10 cellular contexts compared by ENCODE assay signal in the genomic region with DNA sequence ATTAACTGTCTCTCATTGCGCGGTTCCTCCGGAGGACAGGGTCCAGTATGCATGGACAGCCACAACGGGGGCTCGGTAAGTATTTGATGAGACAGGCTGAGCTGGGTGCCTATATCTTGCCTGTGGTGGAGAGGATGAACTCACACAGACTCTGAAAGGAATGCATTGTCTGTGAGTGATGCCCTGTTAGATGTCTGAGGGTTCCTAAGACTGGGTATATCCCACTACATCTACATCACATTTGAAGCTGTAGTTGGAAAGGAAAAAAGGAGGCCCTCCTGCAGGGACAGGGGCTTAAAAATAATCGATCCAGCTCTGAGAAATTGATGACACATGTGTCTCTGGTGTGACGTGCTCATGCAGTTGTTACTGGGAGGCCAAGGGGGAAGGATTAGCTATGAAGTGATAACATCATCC. TPM values are rescaled to one million over a fixed set of nuclear protein-coding genes. Genes with fewer than 3 reads are reported as not detected.
DNase-seq lines count a peak whose midpoint lies in the region; ATAC-seq and TF ChIP-seq lines count a peak whose summit lies in the region.
"Had no signal": no experiment of that assay in that cellular context is flagged by ENCODE, and none has a peak within 500 bp of the region (broad histone marks: within the 10 kb centered on the region; RNA-seq: fewer than 3 reads in every experiment).

No MANE protein-coding gene starts in this region.

- ATAC-seq in stimulated activated memory B cell treated with anti-CD40 and anti-IgM and Interleukin-4, amounts not matched to agents 10 μg/mL and 1 μg/mL and 100 μg/mL, for 72 hours = no peak
- ATAC-seq in GM18520 (IDR thresholded peaks at IDR 0.05; ENCODE audit: unreplicated experiment) = no peak

- H3K36me3 ChIP-seq in SK-N-SH (replicated peaks in 1 of 2; ENCODE audit: control insufficient read depth in 1 of 2, insufficient read depth in 2 of 2, low read length in 1 of 2) (no peaks in the 10 kb centered on the region), esophagus muscularis mucosa (peaks cover 0 to under 1% (median 0%) of the 10 kb centered on the region in 4 donors)
- H3K36me3 ChIP-seq: adrenal gland had no signal

- WGBS in SK-N-SH (ENCODE audit: low lambda C conversion rate) = 83% methylated on average over 7 of the region's 7 CpGs
- 31% methylated on average over 7 of the region's 7 CpGs for WGBS in esophagus muscularis mucosa

- no peak for TF ChIP-seq POLR2A in esophagus muscularis mucosa (IDR thresholded peaks at IDR 0.05; ENCODE audit: low read depth)

- peaks cover 3% of the 10 kb centered on the region for H3K27me3 Mint-ChIP-seq in activated CD4-positive, alpha-beta T cell treated with anti-CD3 and anti-CD28 coated beads, Interleukin-2, amount 10 ng/mL, durations not matched to agents 24 days and 14 days
- no peaks in the 10 kb centered on the region for H3K27me3 Mint-ChIP-seq in stimulated activated memory B cell treated with anti-CD40 and anti-IgM and Interleukin-4, amounts not matched to agents 10 μg/mL and 1 μg/mL and 100 μg/mL, for 72 hours

- H3K4me1 ChIP-seq in SK-N-SH (ENCODE audit: control insufficient read depth in 1 of 2, insufficient read depth in 2 of 2, low read depth in 1 of 2, low read length in 1 of 2) (peaks cover 10 to 24% of the 10 kb centered on the region in 2 experiments; a peak in 3 of 4 replicates), esophagus muscularis mucosa (peaks cover 33 to 70% (median 60%) of the 10 kb centered on the region in 4 donors)

- H3K9me3 ChIP-seq in SK-N-SH (no peaks in the 10 kb centered on the region), esophagus muscularis mucosa (no peaks in the 10 kb centered on the region)
- H3K9me3 ChIP-seq: adrenal gland had no signal

- H3K9ac ChIP-seq in SK-N-SH = peak overlapping the region; percentile 13; the same call in 1 of the 2 replicates

- peak overlapping the region; percentile 84 for H3K27ac Mint-ChIP-seq in activated CD4-positive, alpha-beta T cell treated with anti-CD3 and anti-CD28 coated beads, Interleukin-2, amount 10 ng/mL, durations not matched to agents 24 days and 14 days
- H3K27ac Mint-ChIP-seq in stimulated activated memory B cell treated with anti-CD40 and anti-IgM and Interleukin-4, amounts not matched to agents 10 μg/mL and 1 μg/mL and 100 μg/mL, for 72 hours = no peak overlapping the region

- H3K27me3 ChIP-seq in SK-N-SH (ENCODE audit: insufficient read depth) = no peaks in the 10 kb centered on the region
- H3K27me3 ChIP-seq in esophagus muscularis mucosa = no peaks in the 10 kb centered on the region
- H3K27me3 ChIP-seq: adrenal gland had no signal

- no peaks in the 10 kb centered on the region for H3K9me3 Mint-ChIP-seq in activated CD4-positive, alpha-beta T cell treated with anti-CD3 and anti-CD28 coated beads, Interleukin-2, amount 10 ng/mL, durations not matched to agents 24 days and 14 days
- H3K9me3 Mint-ChIP-seq in stimulated activated memory B cell treated with anti-CD40 and anti-IgM and Interleukin-4, amounts not matched to agents 10 μg/mL and 1 μg/mL and 100 μg/mL, for 72 hours = no peaks in the 10 kb centered on the region

- TF ChIP-seq EP300 in SK-N-SH (IDR thresholded peaks at IDR 0.05; ENCODE audit: borderline replicate concordance in 1 of 2, low read depth in 1 of 2, low read length in 1 of 2) = no peak
- TF ChIP-seq EP300 in esophagus muscularis mucosa (IDR thresholded peaks at IDR 0.05) = no peak

- H3K4me2 ChIP-seq in SK-N-SH = peak overlapping the region; percentile 89

- H4K20me1 ChIP-seq in SK-N-SH (ENCODE audit: insufficient read depth) = no peaks in the 10 kb centered on the region

- H3F3A ChIP-seq in SK-N-SH (replicated peaks; ENCODE audit: insufficient read depth) = peaks cover 8% of the 10 kb centered on the region

- H3K27ac ChIP-seq in SK-N-SH (ENCODE audit: low read depth in 2 of 2, low read length in 1 of 2) (peak overlapping the region in 1 of 2 experiments; percentile 26; a peak in 1 of 4 replicates), esophagus muscularis mucosa (replicated peaks in 1 of 4) (peak overlapping the region; percentile 85 to 99 (median 91))
- H3K27ac ChIP-seq: adrenal gland had no signal

- intact Hi-C loops in activated CD4-positive, alpha-beta T cell treated with anti-CD3 and anti-CD28 coated beads, Interleukin-2, amount 10 ng/mL, durations not matched to agents 24 days and 14 days (cut with micrococcal nuclease) = loop anchor here (5.0 kb wide), 4 partner anchors 51 to 151 kb away; a partner anchor contains a TSS
- intact Hi-C loops in esophagus muscularis mucosa (cut with DNase I) = loop anchor here (5.0 kb wide), 1 partner anchor 119 kb away; no protein-coding TSS in a partner anchor

- TF ChIP-seq CTCF in SK-N-SH (IDR thresholded peaks at IDR 0.05) (no peak), esophagus muscularis mucosa (IDR thresholded peaks at IDR 0.05) (no peak)

- no peak overlapping the region; a peak in 1 of 4 replicates for H3K4me3 ChIP-seq in SK-N-SH (ENCODE audit: low read depth in 2 of 2, low read length in 1 of 2)
- H3K4me3 ChIP-seq in esophagus muscularis mucosa = peak overlapping the region; percentile 74 to 96 (median 94)

- CTCF ChIA-PET in SK-N-SH (lab: Yijun Ruan, JAX) = interaction anchor here (0.6 to 5.6 kb wide), 5 partner anchors 16 to 126 kb away, joined by 3 to 30 read pairs (median 14); no protein-coding TSS in a partner anchor

- H3K4me3 Mint-ChIP-seq in activated CD4-positive, alpha-beta T cell treated with anti-CD3 and anti-CD28 coated beads, Interleukin-2, amount 10 ng/mL, durations not matched to agents 24 days and 14 days = peak overlapping the region; percentile 83
- H3K4me3 Mint-ChIP-seq in stimulated activated memory B cell treated with anti-CD40 and anti-IgM and Interleukin-4, amounts not matched to agents 10 μg/mL and 1 μg/mL and 100 μg/mL, for 72 hours = peak overlapping the region; percentile 85

- H3K36me3 Mint-ChIP-seq in activated CD4-positive, alpha-beta T cell treated with anti-CD3 and anti-CD28 coated beads, Interleukin-2, amount 10 ng/mL, durations not matched to agents 24 days and 14 days (ENCODE audit: low read depth) = peaks cover 3% of the 10 kb centered on the region
- H3K36me3 Mint-ChIP-seq in stimulated activated memory B cell treated with anti-CD40 and anti-IgM and Interleukin-4, amounts not matched to agents 10 μg/mL and 1 μg/mL and 100 μg/mL, for 72 hours = peaks cover 21% of the 10 kb centered on the region

- POLR2A ChIA-PET in SK-N-SH (lab: Yijun Ruan, JAX) = no interaction called here

- H3K79me2 ChIP-seq in SK-N-SH (ENCODE audit: insufficient read depth) = peaks cover 43% of the 10 kb centered on the region

- no peak for TF ChIP-seq RAD21 in SK-N-SH (IDR thresholded peaks at IDR 0.05; ENCODE audit: low read length)

- no peaks in the 10 kb centered on the region for H3K9me2 ChIP-seq in SK-N-SH

- peaks cover 58% of the 10 kb centered on the region for H3K4me1 Mint-ChIP-seq in activated CD4-positive, alpha-beta T cell treated with anti-CD3 and anti-CD28 coated beads, Interleukin-2, amount 10 ng/mL, durations not matched to agents 24 days and 14 days
- peaks cover 48% of the 10 kb centered on the region for H3K4me1 Mint-ChIP-seq in stimulated activated memory B cell treated with anti-CD40 and anti-IgM and Interleukin-4, amounts not matched to agents 10 μg/mL and 1 μg/mL and 100 μg/mL, for 72 hours

- H2AFZ ChIP-seq in SK-N-SH (ENCODE audit: low read depth) = no peak overlapping the region

- peak; percentile 68 for DNase-seq in activated CD4-positive, alpha-beta T cell treated with anti-CD3 and anti-CD28 coated beads, Interleukin-2, amount 10 ng/mL, durations not matched to agents 24 days and 14 days
- DNase-seq in activated CD4-positive, alpha-beta T cell treated with anti-CD3 and anti-CD28 coated beads, Interleukin-2, amount 50 U/mL, for 1 hour = no peak
- no peak for DNase-seq in SK-N-SH
- DNase-seq in esophagus muscularis mucosa (ENCODE audit: extremely low spot score) = no peak
- DNase-seq in effector CD8-positive, alpha-beta T cell (lab: John Stamatoyannopoulos, UW) = no peak
- no peak for DNase-seq in NCI-H2081 treated with DMSO at 0.1 percent for 48 hours (lab: John Stamatoyannopoulos, UW)
- DNase-seq: adrenal gland, H7 had no signal

TF ChIP-seq in SK-N-SH, 30 proteins besides CTCF, POLR2A, EP300 and RAD21:
- no peak for TF ChIP-seq SIN3A (IDR thresholded peaks at IDR 0.05; ENCODE audit: borderline replicate concordance, low read depth, low read length)
- no peak for TF ChIP-seq TAF1 (IDR thresholded peaks at IDR 0.05; ENCODE audit: borderline replicate concordance, low read depth, low read length)

RNA-seq across cellular contexts. Expression of a gene that starts 1.9 kb away (rescaled TPM):
- 21.8 and 24.6 TPM in 2 replicates for total RNA-seq in activated CD4-positive, alpha-beta T cell treated with anti-CD3 and anti-CD28 coated beads, Interleukin-2, amount 10 ng/mL, durations not matched to agents 24 days and 14 days
- 7.6 and 7.8 TPM in 2 replicates for polyA plus RNA-seq in SK-N-SH (2012; rRNA removed)
- polyA plus RNA-seq in SK-N-SH (2012; cell fraction: cytosol; rRNA removed) = 5.7 and 6.8 TPM in 2 replicates
- 27.2 and 32.0 TPM in 2 replicates for polyA plus RNA-seq in SK-N-SH (2012; cell fraction: nucleus; rRNA removed)
- 100 to 1,000 TPM; 107 to 231 (median 201) TPM for total RNA-seq in esophagus muscularis mucosa

Comparison
In these comparisons a context has a peak if more than half of its experiments do, and no peak if none do; other contexts are left out.
1. H3K4me3 ChIP-seq: peak in esophagus muscularis mucosa (4 of 4); none in SK-N-SH (0 of 2).